ENCODE assay signal across 8 cellular contexts in genomic region chr9:34612788-34613390, GRCh38. TPM values are rescaled to one million over a fixed set of nuclear protein-coding genes. Genes with fewer than 3 reads are reported as not detected.
DNase-seq lines count a peak whose midpoint lies in the region; TF ChIP-seq lines count a peak whose summit lies in the region.

No MANE protein-coding gene starts in this region.

- H3K36me3 ChIP-seq in HUES6 (ENCODE audit: control insufficient read depth, insufficient read depth, low read length) (no peaks in the 10 kb centered on the region; the same call in 1 of the 2 replicates), OCI-LY7 (ENCODE audit: insufficient read depth, low read length) (peaks cover 21% of the 10 kb centered on the region), esophagus muscularis mucosa (peaks cover 25 to 47% (median 45%) of the 10 kb centered on the region in 4 donors)

- no peaks in the 10 kb centered on the region for H3K9me2 ChIP-seq in OCI-LY7 (ENCODE audit: insufficient read depth, low read length)

- H3K27me3 Mint-ChIP-seq in activated T-cell treated with anti-CD3 and anti-CD28 coated beads, Interleukin-2, amount 50 U/mL, for 24 hours: no peaks in the 10 kb centered on the region

- intact Hi-C loops in OCI-LY7 (cut with micrococcal nuclease; ENCODE audit: unreplicated experiment): loop anchor here (1.0 to 2.0 kb wide), 2 partner anchors 21 to 90 kb away; no protein-coding TSS in a partner anchor
- intact Hi-C loops in esophagus muscularis mucosa (cut with DNase I): loop anchor here (5.0 kb wide), 1 partner anchor 156 kb away; the partner anchor contains the start of genes DNAI1 and FAM219A

- no peak for TF ChIP-seq EP300 in esophagus muscularis mucosa (IDR thresholded peaks at IDR 0.05)

- peaks cover 16% of the 10 kb centered on the region for H3K4me1 ChIP-seq in HUES6 (ENCODE audit: control insufficient read depth, insufficient read depth, low read length)
- H3K4me1 ChIP-seq in OCI-LY7 (ENCODE audit: insufficient read depth, low read length, poor library complexity, severe bottlenecking): peaks cover 21% of the 10 kb centered on the region
- peaks cover 18 to 29% (median 27%) of the 10 kb centered on the region in 4 donors for H3K4me1 ChIP-seq in esophagus muscularis mucosa

- WGBS in esophagus muscularis mucosa: 5% methylated on average over 15 of the region's 15 CpGs

- no TSS peak for BruUV-seq in OCI-LY7 (replicated peaks; lab: Mats Ljungman, UMichigan)

- H3K27ac Mint-ChIP-seq in activated T-cell treated with anti-CD3 and anti-CD28 coated beads, Interleukin-2, amount 50 U/mL, for 24 hours: peak overlapping the region; percentile 95

- H3K4me1 Mint-ChIP-seq in activated T-cell treated with anti-CD3 and anti-CD28 coated beads, Interleukin-2, amount 50 U/mL, for 24 hours (ENCODE audit: low read depth): peaks cover 23% of the 10 kb centered on the region

- peak overlapping the region; percentile 80 for H3K4me2 ChIP-seq in OCI-LY7 (ENCODE audit: low read length)

- H3K4me3 ChIP-seq in HUES6 (ENCODE audit: low read depth, low read length) (peak overlapping the region; percentile 95), OCI-LY7 (ENCODE audit: low read depth, low read length, poor library complexity, severe bottlenecking) (peak overlapping the region; percentile 91), esophagus muscularis mucosa (peak overlapping the region; percentile 71 to 74 (median 72))

- TF ChIP-seq CTCF in OCI-LY7 (conservative IDR thresholded peaks at IDR 0.05; ENCODE audit: low read length) (peak; percentile 90), esophagus muscularis mucosa (IDR thresholded peaks at IDR 0.05) (peak; percentile 78 to 94 (median 83))

- H2AFZ ChIP-seq in OCI-LY7 (ENCODE audit: low read length): peak overlapping the region; percentile 65

- no peaks in the 10 kb centered on the region for H4K20me1 ChIP-seq in OCI-LY7 (ENCODE audit: insufficient read depth, low read length)

- H3K79me2 ChIP-seq in OCI-LY7 (ENCODE audit: insufficient read depth, low read depth, low read length): peaks cover 11% of the 10 kb centered on the region; the same call in 1 of the 2 replicates

- H3K4me3 Mint-ChIP-seq in activated T-cell treated with anti-CD3 and anti-CD28 coated beads, Interleukin-2, amount 50 U/mL, for 24 hours: peak overlapping the region; percentile 90

- H3K27me3 ChIP-seq in HUES6 (ENCODE audit: control insufficient read depth, insufficient read depth, low read length) (no peaks in the 10 kb centered on the region; the same call in 1 of the 2 replicates), esophagus muscularis mucosa (no peaks in the 10 kb centered on the region)

- TF ChIP-seq POLR2A in esophagus muscularis mucosa (IDR thresholded peaks at IDR 0.05; ENCODE audit: low read depth): no peak

- peaks cover 57% of the 10 kb centered on the region for H3K36me3 Mint-ChIP-seq in activated T-cell treated with anti-CD3 and anti-CD28 coated beads, Interleukin-2, amount 50 U/mL, for 24 hours (ENCODE audit: low read depth)

- no peak overlapping the region for H3K27ac ChIP-seq in HUES6 (ENCODE audit: low read depth, low read length)
- peak overlapping the region; percentile 21 for H3K27ac ChIP-seq in OCI-LY7 (ENCODE audit: low read depth, low read length, poor library complexity, severe bottlenecking)
- H3K27ac ChIP-seq in esophagus muscularis mucosa (replicated peaks in 1 of 4): peak overlapping the region; percentile 84 to 87 (median 85)

- DNase-seq in GM04504 (ENCODE audit: low read depth) (peak; percentile 43), OCI-LY7 (ENCODE audit: low spot score) (peak; percentile 86), esophagus muscularis mucosa (ENCODE audit: extremely low spot score) (no peak), myocyte (ENCODE audit: low read depth) (peak; percentile 90), HuH-7.5 (ENCODE audit: low spot score) (no peak)
- peak; percentile 77 for DNase-seq in activated T-cell treated with anti-CD3 and anti-CD28 coated beads, Interleukin-2, amount 50 U/mL, for 24 hours
- peak; percentile 65 for DNase-seq in stimulated activated naive CD4-positive, alpha-beta T cell treated with Interleukin-2 at 50 U/mL for 16 hours (lab: John Stamatoyannopoulos, UW)

- no peaks in the 10 kb centered on the region for H3K9me3 Mint-ChIP-seq in activated T-cell treated with anti-CD3 and anti-CD28 coated beads, Interleukin-2, amount 50 U/mL, for 24 hours

- POLR2A ChIA-PET in OCI-LY7 (lab: Charles Lee): interaction anchor here (1.5 to 2.2 kb wide), 3 partner anchors 8 to 25 kb away, joined by 7 to 12 read pairs (median 11); partner anchors contain the start of genes DCTN3 and SIGMAR1

- H3K9ac ChIP-seq in HUES6 (ENCODE audit: low read length): peak overlapping the region; percentile 66

- H3K9me3 ChIP-seq in HUES6 (ENCODE audit: control insufficient read depth, insufficient read depth, low read depth, low read length) (no peaks in the 10 kb centered on the region), OCI-LY7 (ENCODE audit: low read length) (no peaks in the 10 kb centered on the region), esophagus muscularis mucosa (no peaks in the 10 kb centered on the region)

- CTCF ChIA-PET in OCI-LY7 (lab: Charles Lee; ENCODE audit: unreplicated experiment): no interaction called here

RNA-seq across cellular contexts. Expression of gene RPP25L, which starts 1.0 kb away (rescaled TPM):
- total RNA-seq in OCI-LY7 (2014; rRNA removed; shearing (Covaris generic)): 33.6 and 40.3 TPM in 2 replicates
- total RNA-seq in OCI-LY7 (2022) (31.6 and 33.7 TPM in 2 replicates), esophagus muscularis mucosa (10 to 100 TPM; 11.6 to 26.7 (median 20.2) TPM), myocyte (26.1 and 39.4 TPM in 2 replicates)
- polyA plus RNA-seq in myocyte (2012): 27.2 TPM

RNA-seq across cellular contexts. Expression of gene DCTN3, which starts 7.4 kb away (rescaled TPM):
- 79.7 and 80.3 TPM in 2 replicates for total RNA-seq in OCI-LY7 (2014; rRNA removed; shearing (Covaris generic))
- total RNA-seq in OCI-LY7 (2022): 84.2 and 96.3 TPM in 2 replicates
- 100 to 1,000 TPM; 104 to 129 (median 113) TPM for total RNA-seq in esophagus muscularis mucosa
- 57.2 and 98.8 TPM in 2 replicates for total RNA-seq in myocyte
- 142 TPM for polyA plus RNA-seq in myocyte (2012)

RNA-seq across cellular contexts. Expression of gene ARID3C, which starts 16.0 kb away (rescaled TPM):
- total RNA-seq in OCI-LY7 (2014; rRNA removed; shearing (Covaris generic)): 1.4 and 1.9 TPM in 2 replicates
- total RNA-seq in OCI-LY7 (2022) (0.38 and 0.44 TPM in 2 replicates), esophagus muscularis mucosa (not detected), myocyte (0.16 TPM in 1 of 2 replicates, not detected in the other)
- polyA plus RNA-seq in myocyte (2012): not detected

RNA-seq across cellular contexts. Expression of gene CNTFR, which starts 23.4 kb away (rescaled TPM):
- not detected in 2 replicates for total RNA-seq in OCI-LY7 (2014; rRNA removed; shearing (Covaris generic))
- total RNA-seq in OCI-LY7 (2022) (not detected in 2 replicates), esophagus muscularis mucosa (1 to 10 TPM; 1.2 to 3.8 (median 2.7) TPM), myocyte (0.05 TPM in 1 of 2 replicates, not detected in the other)
- polyA plus RNA-seq in myocyte (2012): not detected

RNA-seq across cellular contexts. Expression of gene SIGMAR1, which starts 24.7 kb away (rescaled TPM):
- total RNA-seq in OCI-LY7 (2014; rRNA removed; shearing (Covaris generic)): 97.2 and 103 TPM in 2 replicates
- total RNA-seq in OCI-LY7 (2022) (110 TPM in 2 replicates), esophagus muscularis mucosa (10 to 100 TPM; 73.4 to 90.3 (median 83.9) TPM), myocyte (103 and 122 TPM in 2 replicates)
- 98.8 TPM for polyA plus RNA-seq in myocyte (2012)

Comparison
In these comparisons a context has a peak if more than half of its experiments do, and no peak if none do; other contexts are left out.
1. DNase-seq: peak in GM04504 (single experiment), OCI-LY7 (single experiment), activated T-cell treated with anti-CD3 and anti-CD28 coated beads, Interleukin-2, amount 50 U/mL, for 24 hours (single experiment), myocyte (single experiment) and stimulated activated naive CD4-positive, alpha-beta T cell treated with Interleukin-2 at 50 U/mL for 16 hours (single experiment); none in esophagus muscularis mucosa (single experiment) and HuH-7.5 (single experiment).
2. Peak in every context shown above with its lines, with median percentiles within 50 percentile points of each other: H3K4me3 ChIP-seq.